In the genomic region with DNA sequence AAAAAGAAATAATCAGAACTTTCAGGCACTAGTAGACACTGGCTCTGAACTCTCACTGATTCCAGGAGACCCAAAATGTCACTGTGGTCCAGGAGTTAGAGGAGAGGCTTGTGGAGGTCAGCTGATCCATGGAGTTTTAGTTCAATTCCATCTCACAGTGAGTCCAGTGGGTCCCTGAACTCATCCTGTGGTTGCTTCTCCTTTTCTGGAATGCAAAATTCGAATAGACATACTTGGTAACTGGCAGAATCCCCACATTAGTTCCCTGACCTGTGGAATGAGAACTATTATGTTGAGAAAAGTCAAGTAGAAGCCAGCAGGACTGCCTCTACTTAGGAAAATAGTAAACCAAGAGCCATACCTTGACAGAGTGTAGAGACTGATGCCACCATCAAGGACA, we compare ENCODE assay signal across 18 cellular contexts.
"Had no signal": no experiment of that assay in that cellular context is flagged by ENCODE, and none has a peak within 500 bp of the region (broad histone marks: within the 10 kb centered on the region; RNA-seq: fewer than 3 reads in every experiment).

No MANE protein-coding gene starts in this region.

- DNase-seq: activated CD4-positive, alpha-beta T cell treated with anti-CD3 and anti-CD28 coated beads, Interleukin-2, amount 50 U/mL, for 4 hours; activated CD4-positive, CD25-positive, alpha-beta regulatory T cell treated with anti-CD3 and anti-CD28 coated beads, Interleukin-2, amount 50 U/mL, for 72 hours; activated naive CD4-positive, alpha-beta T cell treated with anti-CD3 and anti-CD28 coated beads, Interleukin-2, amount 10 ng/mL, durations not matched to agents 7 days and 5 days; activated T-cell treated with anti-CD3 and anti-CD28 coated beads, Interleukin-2, amount 50 U/mL, for 1 hour; effector memory CD4-positive, alpha-beta T cell; kidney; left lung; mammary epithelial cell; naive thymus-derived CD8-positive, alpha-beta T cell; stimulated activated CD4-positive, alpha-beta T cell treated with anti-CD3 and anti-CD28 coated beads, Interleukin-12 subunit alpha, Interleukin-12 subunit beta, amount 100 ng/mL, for 4 hours; stimulated activated CD4-positive, alpha-beta T cell treated with anti-CD3 and anti-CD28 coated beads, Interleukin-2, amount 100 ng/mL, for 24 hours; T-helper 1 cell; T1000 had no signal

- H3K4me3 Mint-ChIP-seq: activated naive CD4-positive, alpha-beta T cell treated with anti-CD3 and anti-CD28 coated beads, Interleukin-2, amount 10 ng/mL, durations not matched to agents 7 days and 5 days; brain; central memory CD8-positive, alpha-beta T cell; dendritic cell treated with granulocyte-macrophage colony-stimulating factor and Interleukin-4, amounts not matched to agents 40 ng/mL and 50 ng/mL, for 4 days; naive thymus-derived CD8-positive, alpha-beta T cell had no signal

- H3K9ac ChIP-seq: parathyroid adenoma had no signal

- H3K9me3 Mint-ChIP-seq: activated naive CD4-positive, alpha-beta T cell treated with anti-CD3 and anti-CD28 coated beads, Interleukin-2, amount 10 ng/mL, durations not matched to agents 7 days and 5 days; brain; central memory CD8-positive, alpha-beta T cell; dendritic cell treated with granulocyte-macrophage colony-stimulating factor and Interleukin-4, amounts not matched to agents 40 ng/mL and 50 ng/mL, for 4 days; naive thymus-derived CD8-positive, alpha-beta T cell had no signal

- H2AFZ ChIP-seq: hepatocyte, parathyroid adenoma had no signal

- ATAC-seq: left lung; naive thymus-derived CD8-positive, alpha-beta T cell had no signal

- H3K4me3 ChIP-seq: hepatocyte, left lung had no signal

- H3K27me3 ChIP-seq: hepatocyte, left lung had no signal

- H3K4me2 ChIP-seq: hepatocyte had no signal

- H3K36me3 Mint-ChIP-seq: activated naive CD4-positive, alpha-beta T cell treated with anti-CD3 and anti-CD28 coated beads, Interleukin-2, amount 10 ng/mL, durations not matched to agents 7 days and 5 days; brain; naive thymus-derived CD8-positive, alpha-beta T cell had no signal

- H3K4me1 ChIP-seq: left lung, parathyroid adenoma had no signal

- H3K9me3 ChIP-seq: left lung had no signal

- H3K27me3 Mint-ChIP-seq: activated naive CD4-positive, alpha-beta T cell treated with anti-CD3 and anti-CD28 coated beads, Interleukin-2, amount 10 ng/mL, durations not matched to agents 7 days and 5 days; central memory CD8-positive, alpha-beta T cell; dendritic cell treated with granulocyte-macrophage colony-stimulating factor and Interleukin-4, amounts not matched to agents 40 ng/mL and 50 ng/mL, for 4 days; naive thymus-derived CD8-positive, alpha-beta T cell had no signal

- H3K36me3 ChIP-seq: left lung had no signal

- H3K27ac ChIP-seq: hepatocyte, left lung, parathyroid adenoma had no signal

- H3K79me2 ChIP-seq: hepatocyte, parathyroid adenoma had no signal

- H3K4me1 Mint-ChIP-seq: activated naive CD4-positive, alpha-beta T cell treated with anti-CD3 and anti-CD28 coated beads, Interleukin-2, amount 10 ng/mL, durations not matched to agents 7 days and 5 days; central memory CD8-positive, alpha-beta T cell; naive thymus-derived CD8-positive, alpha-beta T cell had no signal

- H3K27ac Mint-ChIP-seq: activated naive CD4-positive, alpha-beta T cell treated with anti-CD3 and anti-CD28 coated beads, Interleukin-2, amount 10 ng/mL, durations not matched to agents 7 days and 5 days; brain; dendritic cell treated with granulocyte-macrophage colony-stimulating factor and Interleukin-4, amounts not matched to agents 40 ng/mL and 50 ng/mL, for 4 days; naive thymus-derived CD8-positive, alpha-beta T cell had no signal
